In genomic region chr4:48127231-48127881, GRCh38 we compare ENCODE assay signal across 10 cellular contexts. TPM values are rescaled to one million over a fixed set of nuclear protein-coding genes. Genes with fewer than 3 reads are reported as not detected.
DNase-seq lines count a peak whose midpoint lies in the region; ATAC-seq lines count a peak whose summit lies in the region.
"Had no signal": no experiment of that assay in that cellular context is flagged by ENCODE, and none has a peak within 500 bp of the region (broad histone marks: within the 10 kb centered on the region; RNA-seq: fewer than 3 reads in every experiment).

No MANE protein-coding gene starts in this region.

- H3K4me2 ChIP-seq in trophoblast cell (ENCODE audit: low read length) = peak overlapping the region; percentile 49

- H3K14ac ChIP-seq in trophoblast cell (ENCODE audit: low read length) = no peak overlapping the region

- H4K91ac ChIP-seq in trophoblast cell (ENCODE audit: low read depth, low read length) = no peak overlapping the region

- H3K27ac ChIP-seq in duodenal mucosa (ENCODE audit: low read depth, low read length) (no peak overlapping the region), trophoblast cell (ENCODE audit: low read depth, low read length) (no peak overlapping the region)

- no peaks in the 10 kb centered on the region for H3K79me2 ChIP-seq in trophoblast cell (ENCODE audit: control insufficient read depth, insufficient read depth, low read length, poor library complexity)

- no CpG with 5 or more reads among the region's 7 CpGs for WGBS in trophoblast cell (ENCODE audit: extremely low coverage, insufficient coverage, insufficient read length)

- H2BK5ac ChIP-seq in trophoblast cell (ENCODE audit: low read depth, low read length, poor library complexity) = no peak overlapping the region

- no peaks in the 10 kb centered on the region for H3K36me3 ChIP-seq in H7 (replicated peaks; ENCODE audit: control insufficient read depth, insufficient read depth, low read length)
- no peaks in the 10 kb centered on the region for H3K36me3 ChIP-seq in duodenal mucosa (ENCODE audit: control insufficient read depth in 1 of 2, insufficient read depth in 2 of 2, low read length in 2 of 2)
- no peaks in the 10 kb centered on the region for H3K36me3 ChIP-seq in trophoblast cell (ENCODE audit: control insufficient read depth in 1 of 2, insufficient read depth in 2 of 2, low read length in 2 of 2)
- H3K36me3 ChIP-seq: stomach had no signal

- no peak overlapping the region for H2AK5ac ChIP-seq in trophoblast cell (ENCODE audit: low read length)

- H2BK12ac ChIP-seq in trophoblast cell (ENCODE audit: low read length) = no peak overlapping the region

- no peak for ATAC-seq in HG03280 (IDR thresholded peaks at IDR 0.05; ENCODE audit: unreplicated experiment)

- H3K18ac ChIP-seq in trophoblast cell (ENCODE audit: low read length) = no peak overlapping the region

- H3K9ac ChIP-seq in duodenal mucosa (ENCODE audit: low read depth in 1 of 2, low read length in 2 of 2) (no peak overlapping the region), trophoblast cell (ENCODE audit: low read length) (no peak overlapping the region)

- no peak overlapping the region for H4K8ac ChIP-seq in trophoblast cell (ENCODE audit: low read depth, low read length)

- no peak overlapping the region for H3K4ac ChIP-seq in trophoblast cell (ENCODE audit: low read depth, low read length)

- H3K9me3 ChIP-seq in duodenal mucosa (ENCODE audit: control insufficient read depth in 1 of 2, low read length in 2 of 2) = no peaks in the 10 kb centered on the region
- no peaks in the 10 kb centered on the region for H3K9me3 ChIP-seq in trophoblast cell (ENCODE audit: insufficient read depth, low read depth, low read length)
- H3K9me3 ChIP-seq: stomach had no signal

- no peak overlapping the region for H2BK120ac ChIP-seq in trophoblast cell (ENCODE audit: insufficient read depth, low read length, poor library complexity)

- H4K12ac ChIP-seq in trophoblast cell (ENCODE audit: low read depth, low read length) = no peak overlapping the region

- H3K4me1 ChIP-seq in duodenal mucosa (ENCODE audit: control insufficient read depth in 1 of 2, insufficient read depth in 2 of 2, low read length in 2 of 2) (peaks cover 18 to 19% of the 10 kb centered on the region in 2 donors), trophoblast cell (ENCODE audit: control insufficient read depth in 1 of 2, insufficient read depth in 2 of 2, low read length in 2 of 2) (peaks cover 7 to 13% of the 10 kb centered on the region in 2 experiments)

- H3K4me3 ChIP-seq in H7 (ENCODE audit: insufficient read depth, low read depth, low read length) = no peak overlapping the region
- H3K4me3 ChIP-seq in duodenal mucosa (ENCODE audit: low read depth in 1 of 2, low read length in 2 of 2) = peak overlapping the region; percentile 32 to 43
- no peak overlapping the region for H3K4me3 ChIP-seq in trophoblast cell (ENCODE audit: low read depth, low read length)

- no peak overlapping the region for H2AFZ ChIP-seq in trophoblast cell (ENCODE audit: insufficient read depth, low read length, poor library complexity)

- DNase-seq in H7 (peak; percentile 10), NCI-H345 (lab: John Stamatoyannopoulos, UW) (peak; percentile 70), trophoblast cell (peak; percentile 78 to 91), GOT3 (lab: John Stamatoyannopoulos, UW) (no peak), SK-N-DZ (ENCODE audit: low spot score) (no peak), pons (ENCODE audit: low spot score) (no peak)
- DNase-seq: cortex of kidney had no signal

- H3K23ac ChIP-seq in trophoblast cell (ENCODE audit: low read length) = no peak overlapping the region

- no peaks in the 10 kb centered on the region for H3K27me3 ChIP-seq in H7 (ENCODE audit: control insufficient read depth, insufficient read depth, low read length)
- H3K27me3 ChIP-seq in duodenal mucosa (ENCODE audit: control insufficient read depth in 1 of 2, insufficient read depth in 2 of 2, low read length in 2 of 2) = no peaks in the 10 kb centered on the region
- no peaks in the 10 kb centered on the region for H3K27me3 ChIP-seq in trophoblast cell (ENCODE audit: insufficient read depth, low read length)
- H3K27me3 ChIP-seq: stomach had no signal

- H3K79me1 ChIP-seq in trophoblast cell (ENCODE audit: low read length) = no peaks in the 10 kb centered on the region

RNA-seq across cellular contexts. Expression of gene TXK, which starts 6.7 kb away (rescaled TPM):
- total RNA-seq in H7 (2014; rRNA removed; shearing (Covaris generic)) = not detected in 2 replicates
- polyA plus RNA-seq in trophoblast cell (2013) = 0.34 and 0.43 TPM in 2 replicates
- not detected in 2 replicates for polyA plus RNA-seq in SK-N-DZ (2014; cell fraction: cytosol; rRNA removed)
- not detected in 2 replicates for polyA plus RNA-seq in SK-N-DZ (2014; cell fraction: nucleus; rRNA removed)

Comparison
In these comparisons a context has a peak if more than half of its experiments do, and no peak if none do; other contexts are left out.
1. DNase-seq: peak in H7 (single experiment), NCI-H345 (single experiment) and trophoblast cell (2 of 2); none in GOT3 (single experiment), SK-N-DZ (single experiment) and pons (single experiment).
2. H3K4me3 ChIP-seq: peak in duodenal mucosa (2 of 2); none in H7 (single experiment) and trophoblast cell (single experiment).